15 cellular contexts compared by ENCODE assay signal in genomic region chr2:163551974-163552373, GRCh38.
DNase-seq lines count a peak whose midpoint lies in the region; ATAC-seq and TF ChIP-seq lines count a peak whose summit lies in the region.
"Had no signal": no experiment of that assay in that cellular context is flagged by ENCODE, and none has a peak within 500 bp of the region (broad histone marks: within the 10 kb centered on the region; RNA-seq: fewer than 3 reads in every experiment).

No MANE protein-coding gene starts in this region.

- DNase-seq in HT1080 (ENCODE audit: low read depth) (peak; percentile 32), astrocyte of the hippocampus (ENCODE audit: low read depth, low spot score) (peak; percentile 26), glomerular visceral epithelial cell (ENCODE audit: extremely low spot score) (peak; percentile 33), spleen (no peak), NCI-H345 treated with DMSO at 0.1 percent for 48 hours (lab: John Stamatoyannopoulos, UW; ENCODE audit: unreplicated experiment) (no peak)
- DNase-seq: activated CD4-positive, alpha-beta T cell treated with anti-CD3 and anti-CD28 coated beads, Interleukin-2, amount 50 U/mL, for 48 hours; C1 segment of cervical spinal cord; effector CD8-positive, alpha-beta T cell; foreskin fibroblast; naive thymus-derived CD4-positive, alpha-beta T cell; NCI-H187; right cardiac atrium; stimulated activated CD4-positive, alpha-beta T cell treated with anti-CD3 and anti-CD28 coated beads, Interleukin-2, amount 100 ng/mL, for 24 hours had no signal

- intact Hi-C loops in spleen (cut with DNase I; ENCODE audit: low total_unique reads): no loop called here

- no peak for ATAC-seq in GM19035 (IDR thresholded peaks at IDR 0.05; ENCODE audit: unreplicated experiment)
- ATAC-seq: naive thymus-derived CD4-positive, alpha-beta T cell; right cardiac atrium had no signal

- H3K4me2 ChIP-seq in skeletal muscle satellite cell (ENCODE audit: low read length): peak overlapping the region; percentile 18

- no peak for TF ChIP-seq POLR2A in spleen (IDR thresholded peaks at IDR 0.05)

- H3K27me3 ChIP-seq in skeletal muscle satellite cell (ENCODE audit: control insufficient read depth, insufficient read depth, low read length) (no peaks in the 10 kb centered on the region), spleen (replicated peaks in 1 of 7) (no peaks in the 10 kb centered on the region)

- H3K4me3 ChIP-seq in skeletal muscle satellite cell (ENCODE audit: low read length) (no peak overlapping the region), spleen (no peak overlapping the region)

- H3K9me3 ChIP-seq in skeletal muscle satellite cell (replicated peaks; ENCODE audit: low read length): no peaks in the 10 kb centered on the region
- H3K9me3 ChIP-seq in spleen: peaks cover 0 to 3% (median 0%) of the 10 kb centered on the region in 8 donors

- H3K27ac ChIP-seq in spleen: no peak overlapping the region

- H3K36me3 ChIP-seq in skeletal muscle satellite cell (ENCODE audit: insufficient read depth, low read length) (no peaks in the 10 kb centered on the region), spleen (no peaks in the 10 kb centered on the region)

- H3K9ac ChIP-seq in skeletal muscle satellite cell (ENCODE audit: low read depth, low read length): no peak overlapping the region

- WGBS in spleen, 5 donors: 69 to 93% (median 81%) methylated on average over 1 of the region's 1 CpG

- no peak for TF ChIP-seq CTCF in spleen (IDR thresholded peaks at IDR 0.05 in 8 of 11, conservative IDR thresholded peaks at IDR 0.05 in 3 of 11)

- H3K4me1 ChIP-seq in skeletal muscle satellite cell (ENCODE audit: control insufficient read depth, insufficient read depth, low read length) (peaks cover 3% of the 10 kb centered on the region), spleen (no peaks in the 10 kb centered on the region)

Comparison
In these comparisons a context has a peak if more than half of its experiments do, and no peak if none do; other contexts are left out.
1. DNase-seq: peak in HT1080 (single experiment), astrocyte of the hippocampus (single experiment) and glomerular visceral epithelial cell (single experiment); none in spleen (single experiment) and NCI-H345 treated with DMSO at 0.1 percent for 48 hours (single experiment).